Comparison of ENCODE assay signal across 24 cellular contexts in the genomic region with DNA sequence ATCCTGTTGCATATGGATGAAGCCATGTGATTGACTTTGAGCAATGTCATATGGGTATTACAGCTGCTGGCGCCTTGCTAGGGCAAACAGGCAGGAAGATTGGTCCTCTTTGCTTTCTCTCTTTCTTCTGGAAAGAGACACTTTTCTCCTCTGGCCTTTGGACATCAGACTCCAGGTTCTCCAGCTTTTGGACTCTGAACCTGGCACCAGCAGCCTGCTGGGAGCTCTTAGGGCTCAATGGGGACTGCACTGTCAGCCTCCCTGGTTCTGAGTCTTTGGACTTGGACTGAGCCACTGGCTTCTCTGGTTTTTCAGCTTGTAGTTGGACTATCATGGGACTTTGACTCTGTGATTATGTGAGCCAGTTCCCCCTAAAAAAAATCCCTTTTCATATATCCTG.
"Had no signal": no experiment of that assay in that cellular context is flagged by ENCODE, and none has a peak within 500 bp of the region (broad histone marks: within the 10 kb centered on the region; RNA-seq: fewer than 3 reads in every experiment).

No MANE protein-coding gene starts in this region.

- H3K27ac ChIP-seq: coronary artery, dorsolateral prefrontal cortex, esophagus muscularis mucosa, foreskin keratinocyte, gastroesophageal sphincter, heart right ventricle, left ventricle myocardium inferior, lower lobe of right lung had no signal

- H3K36me3 ChIP-seq: esophagus muscularis mucosa, gastroesophageal sphincter, heart right ventricle, left ventricle myocardium inferior, lower lobe of right lung had no signal

- H3K27ac Mint-ChIP-seq: mesothelial cell of epicardium had no signal

- H3K9me3 ChIP-seq: esophagus muscularis mucosa, gastroesophageal sphincter, mucosa of descending colon had no signal

- ATAC-seq: foreskin keratinocyte, gastroesophageal sphincter, heart right ventricle, left cardiac atrium, lower lobe of right lung, mucosa of descending colon had no signal

- DNase-seq: dermis blood vessel endothelial cell; dorsolateral prefrontal cortex; effector CD4-positive, alpha-beta T cell; effector memory CD4-positive, alpha-beta T cell; foreskin keratinocyte; head of caudate nucleus; heart right ventricle; hippocampal formation; left cardiac atrium; left ventricle myocardium inferior; lower lobe of right lung; mammary epithelial cell; mesenchymal stem cell; mucosa of descending colon; naive B cell had no signal

- H3K4me3 ChIP-seq: coronary artery, dorsolateral prefrontal cortex, esophagus muscularis mucosa, gastroesophageal sphincter, heart right ventricle, left ventricle myocardium inferior, lower lobe of right lung, mucosa of descending colon had no signal

- FAIRE-seq: colon, endothelial cell of umbilical vein, frontal cortex, islet of Langerhans, keratinocyte had no signal

- H3K27me3 ChIP-seq: foreskin keratinocyte had no signal

- H3K4me1 Mint-ChIP-seq: mesothelial cell of epicardium had no signal

- H3K4me1 ChIP-seq: esophagus muscularis mucosa, gastroesophageal sphincter, heart right ventricle, left ventricle myocardium inferior, lower lobe of right lung had no signal

- H3K4me3 Mint-ChIP-seq: mesothelial cell of epicardium, naive B cell had no signal
